Comparison of ENCODE assay signal across 11 cellular contexts in the genomic region with DNA sequence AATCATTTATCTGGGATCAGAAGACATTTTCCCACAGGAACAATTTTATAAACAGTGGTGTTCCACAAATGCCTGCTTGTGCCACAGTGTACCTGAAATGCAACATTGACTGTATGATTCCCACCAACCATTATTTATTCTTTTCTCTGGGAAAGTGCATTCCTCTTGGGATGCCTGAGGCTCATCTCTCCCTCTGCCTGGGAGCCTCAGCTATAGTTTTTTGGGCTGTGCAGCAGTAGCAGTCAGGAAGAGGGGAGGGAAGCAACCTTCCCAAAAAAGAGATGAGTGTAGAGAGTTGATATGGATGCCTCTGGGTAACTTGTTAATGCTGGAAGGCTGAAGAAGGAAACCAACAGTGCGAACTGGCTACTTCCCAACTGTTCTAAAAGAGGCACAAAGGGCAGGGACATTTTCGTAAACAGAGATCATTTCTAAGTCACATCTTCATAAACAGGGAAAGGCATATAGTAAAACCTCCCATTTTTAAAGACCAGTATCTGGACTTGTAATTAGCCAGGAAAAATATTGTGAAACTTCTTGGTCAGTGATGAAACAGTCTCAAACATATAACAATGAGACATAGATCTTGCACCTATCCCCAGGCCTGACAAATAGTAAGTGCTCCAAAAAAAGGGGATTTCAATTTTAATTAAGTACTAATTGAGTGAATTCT. TPM values are rescaled to one million over a fixed set of nuclear protein-coding genes. Genes with fewer than 3 reads are reported as not detected.
DNase-seq lines count a peak whose midpoint lies in the region; ATAC-seq, FAIRE-seq and TF ChIP-seq lines count a peak whose summit lies in the region.
"Had no signal": no experiment of that assay in that cellular context is flagged by ENCODE, and none has a peak within 500 bp of the region (broad histone marks: within the 10 kb centered on the region; RNA-seq: fewer than 3 reads in every experiment).

No MANE protein-coding gene starts in this region.

- in situ Hi-C loops in K562 (cut with MboI) = no loop called here

- peaks cover 32 to 38% of the 10 kb centered on the region in 2 experiments; a peak in 4 of 5 replicates for H3K27me3 ChIP-seq in K562 (ENCODE audit: control insufficient read depth in 2 of 2, insufficient read depth in 2 of 2, low read length in 2 of 2)
- no peaks in the 10 kb centered on the region for H3K27me3 ChIP-seq in left ventricle myocardium inferior (ENCODE audit: low read depth)
- H3K27me3 ChIP-seq in upper lobe of right lung = no peaks in the 10 kb centered on the region

- H3K4me1 ChIP-seq in K562 (replicated peaks in 1 of 2; ENCODE audit: control insufficient read depth in 2 of 2, insufficient read depth in 2 of 2, low read length in 2 of 2) (no peaks in the 10 kb centered on the region), left ventricle myocardium inferior (peaks cover 48% of the 10 kb centered on the region), upper lobe of right lung (peaks cover 6% of the 10 kb centered on the region)

- H2AFZ ChIP-seq in K562 (ENCODE audit: low read depth, low read length) = no peak overlapping the region

- CTCF ChIA-PET in K562 (lab: Yijun Ruan, JAX; ENCODE audit: low intra/inter-chr PET ratio) = no interaction called here

- H3K36me3 ChIP-seq in K562 (ENCODE audit: control insufficient read depth, insufficient read depth, low read length) (no peaks in the 10 kb centered on the region), left ventricle myocardium inferior (no peaks in the 10 kb centered on the region), upper lobe of right lung (no peaks in the 10 kb centered on the region)

- POLR2A ChIA-PET in K562 (lab: Yijun Ruan, JAX) = interaction anchor here (0.7 kb wide), 1 partner anchor 11 kb away, joined by 3 read pairs; no protein-coding TSS in a partner anchor

- no peak for TF ChIP-seq EP300 in K562 (IDR thresholded peaks at IDR 0.05; ENCODE audit: low read length)

- H3K27ac ChIP-seq in K562 (ENCODE audit: extremely low read depth, low read depth, low read length) = no peak overlapping the region
- H3K27ac ChIP-seq in left ventricle myocardium inferior (replicated peaks) = peak overlapping the region; percentile 89
- no peak overlapping the region for H3K27ac ChIP-seq in upper lobe of right lung
- H3K27ac ChIP-seq: KMS-11 had no signal

- peak; percentile 16 for DNase-seq in ELR (ENCODE audit: low read depth)
- no peak for DNase-seq in K562 (ENCODE audit: extremely low read depth in 1 of 4, low spot score in 3 of 4)
- no peak for DNase-seq in left ventricle myocardium inferior
- no peak for DNase-seq in sciatic nerve (ENCODE audit: low spot score)
- DNase-seq in ecto neural progenitor cell (ENCODE audit: low spot score) = no peak
- no peak for DNase-seq in upper lobe of right lung
- no peak for DNase-seq in NCI-H1092 treated with DMSO at 0.1 percent for 48 hours (lab: John Stamatoyannopoulos, UW)
- DNase-seq: activated CD8-positive, alpha-beta memory T cell treated with anti-CD3 and anti-CD28 coated beads, Interleukin-2, amount 50 U/mL, for 48 hours; retina had no signal

- no peak for TF ChIP-seq RAD21 in K562 (CRISPR knock-in tag; conservative IDR thresholded peaks at IDR 0.05 in 1 of 2, IDR thresholded peaks at IDR 0.05 in 1 of 2)

- H3K9me1 ChIP-seq in K562 (ENCODE audit: control insufficient read depth, insufficient read depth, low read length) = no peaks in the 10 kb centered on the region

- no peaks in the 10 kb centered on the region for H4K20me1 ChIP-seq in K562 (replicated peaks; ENCODE audit: control insufficient read depth, insufficient read depth, low read length)

- 0% methylated on average over 2 of the region's 2 CpGs for WGBS in K562 (ENCODE audit: insufficient coverage, low coverage, missing lambda C conversion rate)

- no peak for FAIRE-seq in K562 (lab: Jason Lieb, UNC)

- no peak for TF ChIP-seq POLR2A in K562 (conservative IDR thresholded peaks at IDR 0.05)

- intact Hi-C loops in K562 (cut with micrococcal nuclease) = no loop called here
- intact Hi-C loops in left ventricle myocardium inferior (cut with micrococcal nuclease) = no loop called here
- intact Hi-C loops in sciatic nerve (cut with DNase I) = no loop called here
- intact Hi-C loops in upper lobe of right lung (cut with DNase I) = no loop called here

- H3K4me2 ChIP-seq in K562 (ENCODE audit: insufficient read depth, low read length) = no peak overlapping the region
- H3K4me2 ChIP-seq: KMS-11 had no signal

- no peaks in the 10 kb centered on the region for H3K79me2 ChIP-seq in K562 (ENCODE audit: control insufficient read depth, insufficient read depth, low read length)

- BruUV-seq in K562 (replicated peaks; lab: Mats Ljungman, UMichigan) = no TSS peak

- ATAC-seq in K562 = no peak
- ATAC-seq in sciatic nerve = peak; percentile 34
- ATAC-seq in upper lobe of right lung = no peak
- ATAC-seq in HG03139 (IDR thresholded peaks at IDR 0.05; ENCODE audit: unreplicated experiment) = no peak

- H3K4me3 ChIP-seq in K562 (no peak overlapping the region), left ventricle myocardium inferior (peak overlapping the region; percentile 76), upper lobe of right lung (no peak overlapping the region)

- no peak for TF ChIP-seq CTCF in K562 (IDR thresholded peaks at IDR 0.05 in 2 of 3, conservative IDR thresholded peaks at IDR 0.05 in 1 of 3; ENCODE audit: insufficient read depth in 2 of 3, low read depth in 1 of 3, low read length in 3 of 3)
- no peak for TF ChIP-seq CTCF in left ventricle myocardium inferior (IDR thresholded peaks at IDR 0.05; ENCODE audit: borderline replicate concordance)
- TF ChIP-seq CTCF in upper lobe of right lung (IDR thresholded peaks at IDR 0.05) = no peak

- H3K9me3 ChIP-seq in K562 (replicated peaks; ENCODE audit: control insufficient read depth, insufficient read depth, low read depth, low read length) (no peaks in the 10 kb centered on the region), left ventricle myocardium inferior (replicated peaks) (no peaks in the 10 kb centered on the region), upper lobe of right lung (no peaks in the 10 kb centered on the region)

- no peak overlapping the region for H3K9ac ChIP-seq in K562 (ENCODE audit: insufficient read depth in 1 of 2, low read depth in 2 of 2, low read length in 2 of 2)
- H3K9ac ChIP-seq: KMS-11 had no signal

TF ChIP-seq in K562, 482 proteins besides CTCF, POLR2A, EP300 and RAD21:
- TF ChIP-seq CEBPB (tag; IDR thresholded peaks at IDR 0.05) (peak; percentile 54; the same call in 1 of the 2 replicates), HOXB6 (CRISPR knock-in tag; IDR thresholded peaks at IDR 0.05; ENCODE audit: borderline replicate concordance) (no peak), HNRNPK (IDR thresholded peaks at IDR 0.05; ENCODE audit: low read depth, low read length, poor library complexity, severe bottlenecking) (no peak)

RNA-seq across cellular contexts. Expression of a gene that starts 1.4 kb away (rescaled TPM):
- 0.65 TPM in 1 of 2 replicates, not detected in the other for total RNA-seq in K562 (2011; cell fraction: chromatin; rRNA removed; ENCODE audit: low replicate concordance)
- not detected in 2 replicates for total RNA-seq in K562 (2011; cell fraction: nucleolus; rRNA removed)
- total RNA-seq in K562 (2011; cell fraction: nucleoplasm; rRNA removed) = not detected in 2 replicates
- total RNA-seq in K562 (2014; rRNA removed) (not detected in 2 replicates), K562 (2014; rRNA removed; fragmentation: Illumina TruSeq; extraction: Trizol) (not detected in 2 replicates), K562 (2015; rRNA removed; fragmentation: Illumina TruSeq; extraction: Trizol) (not detected in 2 replicates), K562 (2021) (0.40 and 0.89 TPM in 2 replicates), left ventricle myocardium inferior (122 TPM), sciatic nerve (534 TPM), upper lobe of right lung (213 TPM)
- polyA plus RNA-seq in K562 (2011; rRNA removed) (not detected in 2 replicates), K562 (2014; fragmentation: Illumina TruSeq; extraction: Trizol) (not detected in 2 replicates), K562 (2014; fragmentation: Nextera tagmentation; extraction: Ambion mirVana) (not detected), K562 (2014; rRNA removed) (not detected in 2 replicates)
- polyA plus RNA-seq in K562 (2011; cell fraction: cytosol; rRNA removed) = 0.06 and 0.18 TPM in 2 replicates
- not detected in 2 replicates for polyA plus RNA-seq in K562 (2011; cell fraction: nucleus; rRNA removed)
- 0.07 TPM in 1 of 2 replicates, not detected in the other for polyA plus RNA-seq in K562 (2012)
- 0.04 TPM in 1 of 2 replicates, not detected in the other for polyA minus RNA-seq in K562 (2011; rRNA and poly(A)+ RNA removed)
- 4.7 TPM in 1 of 2 replicates, not detected in the other for polyA minus RNA-seq in K562 (2011; cell fraction: cytosol; rRNA and poly(A)+ RNA removed)
- 0.40 TPM in 1 of 2 replicates, not detected in the other for polyA minus RNA-seq in K562 (2011; cell fraction: nucleus; rRNA and poly(A)+ RNA removed)

Comparison
In these comparisons a context has a peak if more than half of its experiments do, and no peak if none do; other contexts are left out.
1. RNA of a gene that starts 1.4 kb away (total RNA-seq): 534 TPM in sciatic nerve (single experiment), 213 TPM in upper lobe of right lung (single experiment) and 122 TPM in left ventricle myocardium inferior (single experiment); 0.40 to 0.89 TPM in K562; every median in the first group is over 10 times any median in the second.